8 cellular contexts compared by ENCODE assay signal in the genomic region with DNA sequence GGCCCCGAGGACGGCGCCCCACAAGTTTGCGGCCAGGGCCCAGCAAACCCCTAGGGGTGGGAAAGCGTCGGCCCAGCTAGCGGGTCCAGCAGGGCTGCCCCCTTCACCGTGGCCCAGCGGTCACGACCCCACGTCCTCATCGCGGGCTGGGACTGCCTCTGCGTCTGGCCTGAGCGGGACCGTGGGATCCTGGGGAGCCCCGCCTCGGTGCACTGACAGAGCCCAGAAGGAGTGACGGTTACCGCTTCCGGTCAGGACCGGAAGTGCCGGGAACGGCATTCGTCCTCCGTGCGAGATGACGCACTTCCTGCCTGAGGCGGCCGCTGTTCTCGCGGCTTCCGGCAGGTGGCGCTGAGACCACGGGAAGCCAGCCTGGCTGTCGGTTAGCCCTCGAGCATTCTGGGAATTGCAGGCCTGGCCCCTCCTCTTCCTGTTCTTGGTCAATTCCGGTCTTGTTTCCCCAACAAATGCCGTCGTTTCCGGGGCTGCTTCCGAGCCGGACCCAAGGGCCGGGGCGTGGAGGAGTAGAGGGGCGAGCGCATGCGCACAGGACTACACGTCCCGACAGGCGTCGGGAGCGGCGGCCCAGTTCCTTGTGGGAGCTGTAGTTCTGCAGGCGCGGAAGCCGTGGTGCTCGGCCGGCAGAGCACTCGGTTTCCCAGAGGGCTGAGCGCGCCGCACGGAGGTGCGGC. TPM values are rescaled to one million over a fixed set of nuclear protein-coding genes. Genes with fewer than 3 reads are reported as not detected.
DNase-seq lines count a peak whose midpoint lies in the region; ATAC-seq lines count a peak whose summit lies in the region.

A gene (plus strand): TSS at position 682 of the 692 bp plus-strand sequence. CDS start 1,884 bp downstream, outside the sequence.

- no peaks in the 10 kb centered on the region for H3K36me3 ChIP-seq in CD8-positive, alpha-beta memory T cell (ENCODE audit: insufficient read depth, low read length)

- no peaks in the 10 kb centered on the region for H3K9me3 Mint-ChIP-seq in CD8-positive, alpha-beta memory T cell

- ATAC-seq in GM19463 (IDR thresholded peaks at IDR 0.05; ENCODE audit: unreplicated experiment), result peak; percentile 81

- H3K27ac Mint-ChIP-seq in CD8-positive, alpha-beta memory T cell, result peak within 1 kb of the TSS; percentile 90 to 98 (median 96)

- peaks cover 24% of the 10 kb centered on the region for H3K4me1 ChIP-seq in CD8-positive, alpha-beta memory T cell (ENCODE audit: insufficient read depth, low read length)

- H3K27me3 Mint-ChIP-seq in CD8-positive, alpha-beta memory T cell, result peaks cover 0 to 3% of the 10 kb centered on the region in 2 donors

- no peaks in the 10 kb centered on the region for H3K9me3 ChIP-seq in CD8-positive, alpha-beta memory T cell (ENCODE audit: low read length)

- peaks cover 0 to 59% (median 0%) of the 10 kb centered on the region in 3 donors for H3K36me3 Mint-ChIP-seq in CD8-positive, alpha-beta memory T cell

- peak; percentile 99 to 100 (median 100) for DNase-seq in CD8-positive, alpha-beta memory T cell
- DNase-seq in HS-27A (ENCODE audit: low read depth) (peak; percentile 99), NK-92 (lab: John Stamatoyannopoulos, UW; ENCODE audit: unreplicated experiment) (peak; percentile 99), lung microvascular endothelial cell (ENCODE audit: low read depth in 2 of 2) (peak; percentile 100)
- peak; percentile 100 for DNase-seq in activated CD8-positive, alpha-beta memory T cell treated with anti-CD3 and anti-CD28 coated beads for 24 hours
- peak; percentile 99 for DNase-seq in effector CD8-positive, alpha-beta T cell (lab: John Stamatoyannopoulos, UW)
- DNase-seq in stimulated activated CD8-positive, alpha-beta memory T cell treated with anti-CD3 and anti-CD28 coated beads, Interleukin-12 subunit alpha, Interleukin-12 subunit beta, amount 100 ng/mL, for 1 hour (ENCODE audit: low read depth), result peak; percentile 99

- POLR2A ChIA-PET in CD8-positive, alpha-beta memory T cell (lab: Charles Lee), result interaction anchor here (0.6 to 2.6 kb wide), 10 partner anchors 13 to 492 kb away, joined by 3 to 26 read pairs (median 6); a partner anchor contains a TSS

- peak within 1 kb of the TSS; percentile 88 to 99 (median 91) for H3K4me3 Mint-ChIP-seq in CD8-positive, alpha-beta memory T cell

- H3K4me1 Mint-ChIP-seq in CD8-positive, alpha-beta memory T cell, result peaks cover 10 to 34% (median 15%) of the 10 kb centered on the region in 3 donors

- CTCF ChIA-PET in CD8-positive, alpha-beta memory T cell (lab: Charles Lee), result interaction anchor here (0.7 to 6.4 kb wide), 19 partner anchors 9 to 488 kb away, joined by 3 to 53 read pairs (median 4); a partner anchor contains a TSS

- peak within 1 kb of the TSS; percentile 89 for H3K4me3 ChIP-seq in CD8-positive, alpha-beta memory T cell (ENCODE audit: low read length)

- no peaks in the 10 kb centered on the region for H3K27me3 ChIP-seq in CD8-positive, alpha-beta memory T cell (ENCODE audit: insufficient read depth, low read length, poor library complexity, severe bottlenecking)

- H3K27ac ChIP-seq in CD8-positive, alpha-beta memory T cell (ENCODE audit: low read depth, low read length), result peak within 1 kb of the TSS; percentile 97

RNA-seq across cellular contexts. Expression of the gene that starts here (rescaled TPM):
- 10 to 100 TPM; 79.6 to 84.1 TPM for total RNA-seq in CD8-positive, alpha-beta memory T cell
- polyA plus RNA-seq in CD8-positive, alpha-beta memory T cell, result 85.6 TPM
- total RNA-seq in lung microvascular endothelial cell, result 36.8 and 57.3 TPM in 2 replicates

Comparison
In these comparisons a context has a peak if more than half of its experiments do, and no peak if none do; other contexts are left out.
1. Peak in every context shown above with its lines: DNase-seq, ATAC-seq, H3K4me3 ChIP-seq and H3K27ac ChIP-seq.